In genomic region chr10:101131962-101132635, GRCh38 we compare ENCODE assay signal across 11 cellular contexts. TPM values are rescaled to one million over a fixed set of nuclear protein-coding genes. Genes with fewer than 3 reads are reported as not detected.
DNase-seq lines count a peak whose midpoint lies in the region; ATAC-seq and TF ChIP-seq lines count a peak whose summit lies in the region.
"Had no signal": no experiment of that assay in that cellular context is flagged by ENCODE, and none has a peak within 500 bp of the region (broad histone marks: within the 10 kb centered on the region; RNA-seq: fewer than 3 reads in every experiment).

No MANE protein-coding gene starts in this region.

- no peak overlapping the region for H3K9ac ChIP-seq in NT2/D1 (ENCODE audit: insufficient read length, low read depth)

- H3K4me3 ChIP-seq in NT2/D1 (ENCODE audit: insufficient read length, low read depth) (peak overlapping the region; percentile 4), hepatocyte (no peak overlapping the region), dorsolateral prefrontal cortex (peak overlapping the region in 17 of 59 donors; percentile 30 to 58 (median 47))

- POLR2A ChIA-PET in activated CD4-positive, alpha-beta T cell treated with anti-CD3 and anti-CD28 coated beads, Interleukin-2, amount 10 ng/mL, durations not matched to agents 7 days and 5 days (lab: Charles Lee): no interaction called here

- no peak for DNase-seq in activated CD4-positive, alpha-beta T cell treated with anti-CD3 and anti-CD28 coated beads, Interleukin-2, amount 10 ng/mL, durations not matched to agents 7 days and 5 days
- no peak for DNase-seq in activated CD4-positive, alpha-beta T cell treated with anti-CD3 and anti-CD28 coated beads for 4 hours
- DNase-seq in NT2/D1 (ENCODE audit: low read depth, low spot score): no peak
- DNase-seq in hepatocyte (ENCODE audit: low spot score): no peak
- DNase-seq in retina: peak; percentile 55
- DNase-seq in activated CD8-positive, alpha-beta memory T cell treated with anti-CD3 and anti-CD28 coated beads, Interleukin-2, amount 50 U/mL, for 48 hours: no peak
- no peak for DNase-seq in dorsolateral prefrontal cortex
- DNase-seq: activated CD8-positive, alpha-beta memory T cell treated with anti-CD3 and anti-CD28 coated beads, Interleukin-2, amount 50 U/mL, for 4 hours; testis had no signal

- no peak overlapping the region for H2AFZ ChIP-seq in hepatocyte

- H3K9me3 Mint-ChIP-seq in activated CD4-positive, alpha-beta T cell treated with anti-CD3 and anti-CD28 coated beads, Interleukin-2, amount 10 ng/mL, durations not matched to agents 7 days and 5 days: no peaks in the 10 kb centered on the region

- no peaks in the 10 kb centered on the region for H3K79me2 ChIP-seq in hepatocyte

- H3K4me1 ChIP-seq in NT2/D1 (ENCODE audit: insufficient read depth, insufficient read length) (peaks cover 17% of the 10 kb centered on the region), hepatocyte (ENCODE audit: insufficient read depth) (peaks cover 13% of the 10 kb centered on the region)

- H3K27ac Mint-ChIP-seq in activated CD4-positive, alpha-beta T cell treated with anti-CD3 and anti-CD28 coated beads, Interleukin-2, amount 10 ng/mL, durations not matched to agents 7 days and 5 days: peak overlapping the region; percentile 41

- H3K9me3 ChIP-seq in NT2/D1 (ENCODE audit: insufficient read depth, low read length) (no peaks in the 10 kb centered on the region), hepatocyte (ENCODE audit: low read depth) (no peaks in the 10 kb centered on the region)
- H3K9me3 ChIP-seq: testis had no signal

- H3K36me3 ChIP-seq in NT2/D1 (ENCODE audit: insufficient read depth, insufficient read length, low read length) (no peaks in the 10 kb centered on the region), hepatocyte (replicated peaks; ENCODE audit: insufficient read depth, low read depth) (no peaks in the 10 kb centered on the region)

- no peaks in the 10 kb centered on the region for H4K20me1 ChIP-seq in hepatocyte (ENCODE audit: insufficient read depth, poor library complexity, severe bottlenecking)

- no peak for TF ChIP-seq CTCF in hepatocyte (IDR thresholded peaks at IDR 0.05; ENCODE audit: poor library complexity)
- TF ChIP-seq CTCF in dorsolateral prefrontal cortex (IDR thresholded peaks at IDR 0.05 in 54 of 56, conservative IDR thresholded peaks at IDR 0.05 in 2 of 56; ENCODE audit: low read depth in 1 of 56, partially characterized antibody in 56 of 56): no peak

- peaks cover 11% of the 10 kb centered on the region for H3K4me1 Mint-ChIP-seq in activated CD4-positive, alpha-beta T cell treated with anti-CD3 and anti-CD28 coated beads, Interleukin-2, amount 10 ng/mL, durations not matched to agents 7 days and 5 days

- WGBS in hepatocyte (ENCODE audit: low lambda C conversion rate, missing lambda C conversion rate): 9% methylated on average over 37 of the region's 39 CpGs

- intact Hi-C loops in dorsolateral prefrontal cortex (cut with DNase I): no loop called here

- peaks cover 98% of the 10 kb centered on the region for H3K27me3 ChIP-seq in NT2/D1 (ENCODE audit: insufficient read depth, insufficient read length)
- H3K27me3 ChIP-seq in hepatocyte: peaks cover 100% of the 10 kb centered on the region
- peaks cover 23 to 100% (median 97%) of the 10 kb centered on the region in 45 donors for H3K27me3 ChIP-seq in dorsolateral prefrontal cortex
- H3K27me3 ChIP-seq: testis had no signal

- no peaks in the 10 kb centered on the region for H3K9me2 ChIP-seq in hepatocyte (replicated peaks; ENCODE audit: insufficient read depth)

- CTCF ChIA-PET in activated CD4-positive, alpha-beta T cell treated with anti-CD3 and anti-CD28 coated beads, Interleukin-2, amount 10 ng/mL, durations not matched to agents 7 days and 5 days (lab: Charles Lee): interaction anchor here (1.2 to 1.9 kb wide), 3 partner anchors 10 to 84 kb away, joined by 3 to 7 read pairs (median 5); no protein-coding TSS in a partner anchor

- H3K27me3 Mint-ChIP-seq in activated CD4-positive, alpha-beta T cell treated with anti-CD3 and anti-CD28 coated beads, Interleukin-2, amount 10 ng/mL, durations not matched to agents 7 days and 5 days: peaks cover 86% of the 10 kb centered on the region

- H3K4me3 Mint-ChIP-seq in activated CD4-positive, alpha-beta T cell treated with anti-CD3 and anti-CD28 coated beads, Interleukin-2, amount 10 ng/mL, durations not matched to agents 7 days and 5 days: peak overlapping the region; percentile 32

- no peaks in the 10 kb centered on the region for H3K36me3 Mint-ChIP-seq in activated CD4-positive, alpha-beta T cell treated with anti-CD3 and anti-CD28 coated beads, Interleukin-2, amount 10 ng/mL, durations not matched to agents 7 days and 5 days (ENCODE audit: low read depth)

- peak overlapping the region; percentile 82 for H3K4me2 ChIP-seq in hepatocyte

- ATAC-seq in HG02763 (IDR thresholded peaks at IDR 0.05; ENCODE audit: unreplicated experiment): no peak

- no peak overlapping the region for H3K27ac ChIP-seq in hepatocyte
- no peak overlapping the region for H3K27ac ChIP-seq in dorsolateral prefrontal cortex
- H3K27ac ChIP-seq: testis had no signal

RNA-seq across cellular contexts. Expression of gene TLX1, which starts 1.0 kb away (rescaled TPM):
- total RNA-seq in activated CD4-positive, alpha-beta T cell treated with anti-CD3 and anti-CD28 coated beads, Interleukin-2, amount 10 ng/mL, durations not matched to agents 7 days and 5 days: not detected
- total RNA-seq in hepatocyte (0.24 TPM in 1 of 2 replicates, not detected in the other), dorsolateral prefrontal cortex (not detected)
- 0.68 TPM in 1 of 2 replicates, not detected in the other for polyA plus RNA-seq in hepatocyte
- total RNA-seq: posterior vena cava had no signal
